2 cellular contexts compared by ENCODE assay signal in the genomic region with DNA sequence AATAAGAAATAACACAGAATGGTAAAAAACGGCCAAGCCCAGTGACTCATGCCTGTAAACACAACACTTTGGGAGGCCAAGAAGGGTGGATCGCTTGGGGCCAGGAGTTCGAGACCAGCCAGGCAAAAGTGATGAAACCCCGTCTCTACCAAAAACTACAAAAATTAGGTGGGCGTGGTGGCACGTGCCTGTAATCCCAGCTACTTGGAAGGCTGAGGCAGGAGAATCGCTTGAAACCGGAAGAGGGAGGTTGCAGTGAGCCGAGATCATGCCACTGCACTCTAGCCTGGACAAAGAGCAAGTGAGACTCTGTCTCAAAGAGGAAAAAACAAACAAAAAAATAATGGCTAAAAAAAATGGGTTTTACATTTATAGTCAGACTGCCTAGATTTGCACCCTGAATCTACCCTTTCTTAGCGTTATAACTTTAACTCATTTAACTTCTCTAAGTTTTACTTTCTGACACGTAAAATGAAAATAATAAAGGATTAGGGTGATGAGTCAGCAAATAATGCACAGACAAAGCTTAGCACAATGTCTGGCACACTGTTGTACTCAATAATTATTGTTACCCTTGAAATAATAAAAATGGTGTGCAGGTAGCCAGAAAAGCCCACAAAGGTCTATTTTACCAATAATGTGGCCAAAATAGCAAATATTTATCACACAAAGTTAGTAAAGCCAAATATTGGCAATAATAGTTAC.
TF ChIP-seq lines count a peak whose summit lies in the region.

No MANE protein-coding gene starts in this region.

TF ChIP-seq in GM23338, 12 proteins besides CTCF, POLR2A, EP300 and RAD21 (continued from another document):
- TF ChIP-seq ZNF114 (CRISPR knock-in tag; IDR thresholded peaks at IDR 0.05) (no peak), ZNF331 (CRISPR knock-in tag; IDR thresholded peaks at IDR 0.05; ENCODE audit: low read depth) (no peak)
TF ChIP-seq in GM23338: peak in this region for 0.

TF ChIP-seq in endothelial cell of umbilical vein, 7 proteins besides CTCF, POLR2A, EP300 and RAD21:
- no peak for TF ChIP-seq MYC (IDR thresholded peaks at IDR 0.05; ENCODE audit: low read depth, low read length)
- no peak for TF ChIP-seq EZH2 (IDR thresholded peaks at IDR 0.05; ENCODE audit: borderline replicate concordance, low read depth, low read length, severe bottlenecking)
- TF ChIP-seq GATA2 (IDR thresholded peaks at IDR 0.05; ENCODE audit: insufficient read depth, insufficient read length, low read depth, low read length), result no peak
- TF ChIP-seq, protein P1, sequence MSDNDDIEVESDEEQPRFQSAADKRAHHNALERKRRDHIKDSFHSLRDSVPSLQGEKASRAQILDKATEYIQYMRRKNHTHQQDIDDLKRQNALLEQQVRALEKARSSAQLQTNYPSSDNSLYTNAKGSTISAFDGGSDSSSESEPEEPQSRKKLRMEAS (IDR thresholded peaks at IDR 0.05; ENCODE audit: insufficient read depth, insufficient read length), result no peak
- TF ChIP-seq POLR2AphosphoS5 (IDR thresholded peaks at IDR 0.05; ENCODE audit: insufficient read depth, low read depth, low read length), result no peak
- TF ChIP-seq JUN (IDR thresholded peaks at IDR 0.05; ENCODE audit: borderline replicate concordance, insufficient read depth, insufficient read length, low read depth), result no peak
- no peak for TF ChIP-seq FOS (IDR thresholded peaks at IDR 0.05; ENCODE audit: borderline replicate concordance, insufficient read depth, low read length)
